Comparison of ENCODE assay signal across 8 cellular contexts in genomic region chr4:177596035-177596434, GRCh38.
DNase-seq lines count a peak whose midpoint lies in the region; ATAC-seq and TF ChIP-seq lines count a peak whose summit lies in the region.

No MANE protein-coding gene starts in this region.

- no peaks in the 10 kb centered on the region for H3K27me3 ChIP-seq in effector memory CD4-positive, alpha-beta T cell (replicated peaks; ENCODE audit: control insufficient read depth, insufficient read depth, low read length, poor library complexity, severe bottlenecking)
- no peaks in the 10 kb centered on the region for H3K27me3 ChIP-seq in right atrium auricular region

- no peaks in the 10 kb centered on the region for H3K36me3 ChIP-seq in effector memory CD4-positive, alpha-beta T cell (ENCODE audit: control insufficient read depth, insufficient read depth, low read length)
- H3K36me3 ChIP-seq in right atrium auricular region = no peaks in the 10 kb centered on the region

- no peaks in the 10 kb centered on the region for H3K9me3 ChIP-seq in effector memory CD4-positive, alpha-beta T cell (ENCODE audit: control insufficient read depth, low read length)
- H3K9me3 ChIP-seq in right atrium auricular region = no peaks in the 10 kb centered on the region

- no peaks in the 10 kb centered on the region for H3K9me3 Mint-ChIP-seq in activated T-cell treated with anti-CD3 and anti-CD28 coated beads, Interleukin-2, amount 50 U/mL, for 24 hours
- H3K9me3 Mint-ChIP-seq in type B pancreatic cell = peaks cover 5% of the 10 kb centered on the region

- ATAC-seq in HG03196 (IDR thresholded peaks at IDR 0.05; ENCODE audit: unreplicated experiment) = peak; percentile 76

- TF ChIP-seq CTCF in type B pancreatic cell (conservative IDR thresholded peaks at IDR 0.05) = no peak
- no peak for TF ChIP-seq CTCF in right atrium auricular region (IDR thresholded peaks at IDR 0.05)

- DNase-seq in 8988T (peak; percentile 50), iris pigment epithelial cell (ENCODE audit: low read depth) (peak; percentile 64), type B pancreatic cell (ENCODE audit: extremely low spot score, unreplicated experiment) (no peak), cardiac septum (ENCODE audit: low spot score) (no peak), right atrium auricular region (ENCODE audit: low spot score) (no peak)
- DNase-seq in activated T-cell treated with anti-CD3 and anti-CD28 coated beads, Interleukin-2, amount 50 U/mL, for 24 hours = peak; percentile 34
- no peak for DNase-seq in effector memory CD4-positive, alpha-beta T cell

- intact Hi-C loops in cardiac septum (cut with DNase I) = no loop called here

- H3K27ac Mint-ChIP-seq in activated T-cell treated with anti-CD3 and anti-CD28 coated beads, Interleukin-2, amount 50 U/mL, for 24 hours = no peak overlapping the region
- H3K27ac Mint-ChIP-seq in type B pancreatic cell = peak overlapping the region; percentile 10

- H3K36me3 Mint-ChIP-seq in activated T-cell treated with anti-CD3 and anti-CD28 coated beads, Interleukin-2, amount 50 U/mL, for 24 hours (ENCODE audit: low read depth) = no peaks in the 10 kb centered on the region
- H3K36me3 Mint-ChIP-seq in type B pancreatic cell = no peaks in the 10 kb centered on the region

- H3K4me3 ChIP-seq in effector memory CD4-positive, alpha-beta T cell (ENCODE audit: insufficient read depth, low read depth, low read length, poor library complexity, severe bottlenecking) = no peak overlapping the region
- H3K4me3 ChIP-seq in right atrium auricular region = no peak overlapping the region

- no peaks in the 10 kb centered on the region for H3K27me3 Mint-ChIP-seq in activated T-cell treated with anti-CD3 and anti-CD28 coated beads, Interleukin-2, amount 50 U/mL, for 24 hours
- H3K27me3 Mint-ChIP-seq in type B pancreatic cell = no peaks in the 10 kb centered on the region

- H3K4me3 Mint-ChIP-seq in activated T-cell treated with anti-CD3 and anti-CD28 coated beads, Interleukin-2, amount 50 U/mL, for 24 hours = no peak overlapping the region
- no peak overlapping the region for H3K4me3 Mint-ChIP-seq in type B pancreatic cell

- H3K4me1 ChIP-seq in effector memory CD4-positive, alpha-beta T cell (ENCODE audit: control insufficient read depth, insufficient read depth, low read length, poor library complexity, severe bottlenecking) = no peaks in the 10 kb centered on the region
- no peaks in the 10 kb centered on the region for H3K4me1 ChIP-seq in right atrium auricular region

- peaks cover 6% of the 10 kb centered on the region for H3K4me1 Mint-ChIP-seq in activated T-cell treated with anti-CD3 and anti-CD28 coated beads, Interleukin-2, amount 50 U/mL, for 24 hours (ENCODE audit: low read depth)
- H3K4me1 Mint-ChIP-seq in type B pancreatic cell (ENCODE audit: unreplicated experiment) = no peaks in the 10 kb centered on the region

- no peak overlapping the region for H3K27ac ChIP-seq in effector memory CD4-positive, alpha-beta T cell (ENCODE audit: insufficient read depth, low read length, poor library complexity, severe bottlenecking)
- no peak overlapping the region for H3K27ac ChIP-seq in right atrium auricular region

Comparison
In these comparisons a context has a peak if more than half of its experiments do, and no peak if none do; other contexts are left out.
1. DNase-seq: peak in 8988T (single experiment), activated T-cell treated with anti-CD3 and anti-CD28 coated beads, Interleukin-2, amount 50 U/mL, for 24 hours (single experiment) and iris pigment epithelial cell (single experiment); none in type B pancreatic cell (single experiment), effector memory CD4-positive, alpha-beta T cell (0 of 3), cardiac septum (single experiment) and right atrium auricular region (single experiment).